ENCODE assay signal across 17 cellular contexts in the genomic region with DNA sequence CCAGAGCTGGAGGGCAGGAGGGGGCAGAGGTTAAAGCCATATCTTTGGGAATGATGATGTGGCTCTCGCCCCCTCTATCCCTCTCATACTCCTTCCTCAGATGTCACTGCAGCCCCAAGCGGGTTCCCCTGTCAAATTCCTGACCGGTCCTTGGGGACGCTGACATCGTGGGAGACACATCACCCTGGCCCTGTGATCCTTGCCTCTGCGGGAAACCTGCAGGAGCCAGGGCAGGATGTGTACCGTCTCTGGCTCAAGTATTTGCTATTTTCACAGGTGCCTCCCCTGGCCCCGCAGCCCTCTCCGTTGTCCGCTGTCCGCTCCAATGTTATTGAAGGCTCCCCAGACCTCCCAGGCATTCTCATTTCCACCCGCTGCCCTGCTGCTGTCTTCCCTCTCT.
DNase-seq lines count a peak whose midpoint lies in the region; ATAC-seq and TF ChIP-seq lines count a peak whose summit lies in the region.
"Had no signal": no experiment of that assay in that cellular context is flagged by ENCODE, and none has a peak within 500 bp of the region (broad histone marks: within the 10 kb centered on the region; RNA-seq: fewer than 3 reads in every experiment).

No MANE protein-coding gene starts in this region.

- peak overlapping the region; percentile 61 for H2AK5ac ChIP-seq in mesenchymal stem cell (ENCODE audit: low read length, severe bottlenecking)

- in situ Hi-C loops in GM23248 (cut with MboI), result no loop called here

- H2BK120ac ChIP-seq in mesenchymal stem cell (ENCODE audit: low read depth, low read length), result no peak overlapping the region

- H3K4ac ChIP-seq in mesenchymal stem cell (ENCODE audit: low read depth in 1 of 2, low read length in 2 of 2), result no peak overlapping the region

- no peaks in the 10 kb centered on the region for H3K9me3 ChIP-seq in ascending aorta
- peaks cover 9% of the 10 kb centered on the region for H3K9me3 ChIP-seq in mesenchymal stem cell (ENCODE audit: control insufficient read depth, low read length)
- H3K9me3 ChIP-seq in GM23248 (ENCODE audit: low read depth), result no peaks in the 10 kb centered on the region
- H3K9me3 ChIP-seq: A549 had no signal

- H3F3A ChIP-seq in GM23248 (ENCODE audit: insufficient read depth), result peaks cover 14% of the 10 kb centered on the region; the same call in 1 of the 2 replicates

- H3K27me3 ChIP-seq in ascending aorta, result no peaks in the 10 kb centered on the region
- peaks cover 0 to 64% of the 10 kb centered on the region in 2 experiments for H3K27me3 ChIP-seq in mesenchymal stem cell (ENCODE audit: control insufficient read depth in 1 of 2, insufficient read depth in 1 of 2, low read length in 2 of 2)
- no peaks in the 10 kb centered on the region for H3K27me3 ChIP-seq in GM23248 (replicated peaks; ENCODE audit: insufficient read depth)

- H3K18ac ChIP-seq in mesenchymal stem cell (ENCODE audit: low read depth in 1 of 2, low read length in 2 of 2), result no peak overlapping the region

- intact Hi-C loops in ascending aorta (cut with DNase I), result loop anchor here (5.0 kb wide), 1 partner anchor 37 kb away; no protein-coding TSS in a partner anchor

- peak overlapping the region; percentile 35 for H4K91ac ChIP-seq in mesenchymal stem cell (ENCODE audit: low read length)

- 87% methylated on average over 12 of the region's 12 CpGs for WGBS in mesenchymal stem cell
- WGBS in GM23248 (ENCODE audit: low coverage in 1 of 2, low lambda C conversion rate in 2 of 2, missing lambda C conversion rate in 2 of 2), 2 experiments, result 92 to 93% methylated on average over 12 of the region's 12 CpGs

- ATAC-seq in HG03139 (IDR thresholded peaks at IDR 0.05; ENCODE audit: unreplicated experiment), result no peak

- H3K4me2 ChIP-seq in mesenchymal stem cell (ENCODE audit: low read length, poor library complexity, severe bottlenecking), result peak overlapping the region; percentile 17
- no peak overlapping the region for H3K4me2 ChIP-seq in GM23248 (ENCODE audit: unreplicated experiment)

- H3K14ac ChIP-seq in mesenchymal stem cell (ENCODE audit: low read length in 2 of 2), result peak overlapping the region in 1 of 2 experiments; percentile 20

- no peaks in the 10 kb centered on the region for H3K9me2 ChIP-seq in GM23248 (ENCODE audit: insufficient read depth)

- TF ChIP-seq CTCF in C4-2B (conservative IDR thresholded peaks at IDR 0.05), result no peak
- TF ChIP-seq CTCF in ascending aorta (IDR thresholded peaks at IDR 0.05), result no peak

- no peaks in the 10 kb centered on the region for H3K79me2 ChIP-seq in GM23248 (ENCODE audit: insufficient read depth)

- H2AFZ ChIP-seq in mesenchymal stem cell (ENCODE audit: low read depth, low read length) (no peak overlapping the region), GM23248 (no peak overlapping the region)

- H3K79me1 ChIP-seq in mesenchymal stem cell (replicated peaks; ENCODE audit: low read length, poor library complexity, severe bottlenecking), result no peaks in the 10 kb centered on the region

- no peaks in the 10 kb centered on the region for H3K36me3 ChIP-seq in ascending aorta
- no peaks in the 10 kb centered on the region for H3K36me3 ChIP-seq in mesenchymal stem cell (ENCODE audit: control insufficient read depth in 1 of 2, insufficient read depth in 2 of 2, low read depth in 1 of 2, low read length in 2 of 2)
- H3K36me3 ChIP-seq in GM23248 (ENCODE audit: low read depth), result no peaks in the 10 kb centered on the region

- H3K9ac ChIP-seq in mesenchymal stem cell (ENCODE audit: low read length), result no peak overlapping the region
- no peak overlapping the region for H3K9ac ChIP-seq in GM23248

- peak overlapping the region in 1 of 2 experiments; percentile 5 for H3K23ac ChIP-seq in mesenchymal stem cell (ENCODE audit: low read length in 2 of 2)

- H3K4me1 ChIP-seq in ascending aorta (peaks cover 11 to 19% of the 10 kb centered on the region in 2 donors), mesenchymal stem cell (ENCODE audit: control insufficient read depth, insufficient read depth, low read depth, low read length) (peaks cover 15% of the 10 kb centered on the region), GM23248 (ENCODE audit: insufficient read depth) (peaks cover 29% of the 10 kb centered on the region)

- H4K20me1 ChIP-seq in GM23248 (ENCODE audit: insufficient read depth), result no peaks in the 10 kb centered on the region

- H3K4me3 ChIP-seq in ascending aorta (no peak overlapping the region), mesenchymal stem cell (ENCODE audit: insufficient read depth in 1 of 2, low read depth in 1 of 2, low read length in 2 of 2) (no peak overlapping the region), GM23248 (no peak overlapping the region)
- H3K4me3 ChIP-seq: A549 had no signal

- no peak overlapping the region for H2BK15ac ChIP-seq in mesenchymal stem cell (ENCODE audit: low read depth, poor library complexity, severe bottlenecking)

- peak overlapping the region in 1 of 2 experiments; percentile 48 for H2BK12ac ChIP-seq in mesenchymal stem cell (ENCODE audit: low read length in 2 of 2)

- DNase-seq in ascending aorta (ENCODE audit: low spot score in 2 of 2), result no peak
- DNase-seq in mesenchymal stem cell, result no peak
- peak; percentile 9 for DNase-seq in retina
- DNase-seq in kidney glomerular epithelial cell (lab: John Stamatoyannopoulos, UW), result no peak
- no peak for DNase-seq in GM23248
- DNase-seq in activated CD8-positive, alpha-beta memory T cell treated with anti-CD3 and anti-CD28 coated beads for 24 hours, result no peak
- DNase-seq: DMS 273 treated with DMSO at 0.1 percent for 48 hours, GOT3, NCI-H1105, NCI-H1694 treated with DMSO at 0.1 percent for 48 hours, NCI-H2107, NCI-H226, NCI-H524 treated with DMSO at 0.1 percent for 48 hours, SHP77 treated with DMSO at 0.1 percent for 48 hours had no signal

- no peak overlapping the region for H2BK5ac ChIP-seq in mesenchymal stem cell (ENCODE audit: low read depth, low read length, poor library complexity, severe bottlenecking)

- H3K27ac ChIP-seq in C4-2B, result peak overlapping the region; percentile 53
- peak overlapping the region; percentile 79 to 82 for H3K27ac ChIP-seq in ascending aorta
- peak overlapping the region; percentile 84 for H3K27ac ChIP-seq in mesenchymal stem cell (ENCODE audit: low read length, poor library complexity, severe bottlenecking)
- H3K27ac ChIP-seq in GM23248, result no peak overlapping the region

- H4K8ac ChIP-seq in mesenchymal stem cell (ENCODE audit: low read length), result no peak overlapping the region
